8 cellular contexts compared by ENCODE assay signal in genomic region chr9:132354645-132355355, GRCh38. TPM values are rescaled to one million over a fixed set of nuclear protein-coding genes. Genes with fewer than 3 reads are reported as not detected.
A peak's percentile ranks its signal among the peaks of the same experiment; 100 is the strongest.
DNase-seq lines count a peak whose midpoint lies in the region; ATAC-seq, FAIRE-seq and TF ChIP-seq lines count a peak whose summit lies in the region.

TSS of gene SETX (minus strand) at chr9:132354986. CDS start at chr9:132349428, 5,558 bp downstream.

- peak; percentile 88 to 98 (median 96) for DNase-seq in CD4-positive, alpha-beta T cell
- DNase-seq in NCI-H82 (lab: John Stamatoyannopoulos, UW) (peak; percentile 98), dermis blood vessel endothelial cell (peak; percentile 97), HepG2 (ENCODE audit: low spot score) (peak; percentile 94)
- peak; percentile 97 for DNase-seq in activated CD4-positive, alpha-beta T cell treated with anti-CD3 and anti-CD28 coated beads, Interleukin-2, amount 50 U/mL, for 48 hours
- peak; percentile 96 to 97 for DNase-seq in stimulated activated CD4-positive, alpha-beta T cell treated with anti-CD3 and anti-CD28 coated beads, Interleukin-2, amount 100 ng/mL, for 48 hours

- TF ChIP-seq POLR2A in HepG2 (IDR thresholded peaks at IDR 0.05; ENCODE audit: insufficient read depth in 1 of 2, low read depth in 2 of 2, low read length in 2 of 2): peak; percentile 89 to 92

- peak within 1 kb of the TSS; percentile 88 for H3K4me2 ChIP-seq in HepG2 (ENCODE audit: low read depth, low read length)

- H3K36me3 ChIP-seq in HepG2 (replicated peaks in 1 of 2; ENCODE audit: control insufficient read depth in 1 of 2, insufficient read depth in 2 of 2, low read length in 2 of 2): peaks cover 0 to 29% of the 10 kb centered on the region in 2 experiments; a peak in 2 of 5 replicates

- ATAC-seq in CD4-positive, alpha-beta T cell (ENCODE audit: poor library complexity): peak; percentile 82
- ATAC-seq in GM19452 (IDR thresholded peaks at IDR 0.05; ENCODE audit: unreplicated experiment) (peak; percentile 81), HG03575 (IDR thresholded peaks at IDR 0.05; ENCODE audit: extremely low read depth, insufficient number of reproducible peaks, low FRiP score, unreplicated experiment) (peak; percentile 34), HepG2 (peak; percentile 99)

- CTCF ChIA-PET in CD4-positive, alpha-beta T cell (lab: Charles Lee): no interaction called here
- CTCF ChIA-PET in HepG2 (lab: Yijun Ruan, JAX; ENCODE audit: low intra/inter-chr PET ratio, low total read pairs): no interaction called here

- no peak for TF ChIP-seq CTCF in CD4-positive, alpha-beta T cell (IDR thresholded peaks at IDR 0.05)
- no peak for TF ChIP-seq CTCF in HepG2 (CRISPR knock-in tag; IDR thresholded peaks at IDR 0.05)

- intact Hi-C loops in CD4-positive, alpha-beta T cell (cut with DNase I, micrococcal nuclease): loop anchor here (1.0 to 10.0 kb wide), 5 partner anchors 52 to 773 kb away; partner anchors contain the start of genes TSC1 (in 1 of the 2) and TTF1 (in 1 of the 2)
- intact Hi-C loops in HepG2 (cut with micrococcal nuclease; ENCODE audit: unreplicated experiment): no loop called here

- peak within 1 kb of the TSS; percentile 99 for H3K9ac ChIP-seq in HepG2 (ENCODE audit: insufficient read depth, low read depth, low read length)

- peak within 1 kb of the TSS; percentile 91 for H3K27ac Mint-ChIP-seq in CD4-positive, alpha-beta T cell

- peak within 1 kb of the TSS; percentile 96 for H3K27ac ChIP-seq in CD4-positive, alpha-beta T cell (ENCODE audit: low read depth, low read length)
- H3K27ac ChIP-seq in HepG2 (ENCODE audit: extremely low read length, insufficient read depth, low read length): peak within 1 kb of the TSS; percentile 83

- TF ChIP-seq EP300 in HepG2 (IDR thresholded peaks at IDR 0.05; ENCODE audit: low read depth in 2 of 2, low read length in 2 of 2) (no peak), HepG2 (CRISPR knock-in tag; IDR thresholded peaks at IDR 0.05; ENCODE audit: borderline replicate concordance) (no peak)

- no TSS peak for BruUV-seq in HepG2 (replicated peaks; lab: Mats Ljungman, UMichigan)

- H3K36me3 Mint-ChIP-seq in CD4-positive, alpha-beta T cell (ENCODE audit: low read depth): peaks cover 55% of the 10 kb centered on the region

- H3K4me3 Mint-ChIP-seq in CD4-positive, alpha-beta T cell: peak within 1 kb of the TSS; percentile 94

- POLR2A ChIA-PET in CD4-positive, alpha-beta T cell (lab: Charles Lee): interaction anchor here (0.6 to 2.2 kb wide), 25 partner anchors 14 to 1348 kb away, joined by 3 to 11 read pairs (median 3); partner anchors contain the start of genes CFAP77, GTF3C4, GTF3C5 and NUP214
- POLR2A ChIA-PET in HepG2 (lab: Yijun Ruan, JAX): interaction anchor here (0.7 to 1.0 kb wide), 6 partner anchors 8 to 676 kb away, joined by 3 to 7 read pairs (median 4); partner anchors contain the start of gene GTF3C5

- no peaks in the 10 kb centered on the region for H3K9me3 Mint-ChIP-seq in CD4-positive, alpha-beta T cell

- H3K79me2 ChIP-seq in HepG2 (ENCODE audit: insufficient read depth, low read length): peaks cover 38% of the 10 kb centered on the region

- H3K4me3 ChIP-seq in HepG2 (replicated peaks in 1 of 3; ENCODE audit: insufficient read depth in 1 of 3, low read depth in 2 of 3, low read length in 3 of 3): peak within 1 kb of the TSS; percentile 76 to 100 (median 99)

- H4K20me1 ChIP-seq in HepG2 (ENCODE audit: insufficient read depth, low read length): no peaks in the 10 kb centered on the region

- in situ Hi-C loops in HepG2 (cut with HindIII; ENCODE audit: extremely low pct_ligation_motif_present, low pct_unique_long_range_greater_than_20kb): no loop called here

- FAIRE-seq in HepG2 (lab: Jason Lieb, UNC): peak; percentile 89

- H3K27me3 ChIP-seq in CD4-positive, alpha-beta T cell (ENCODE audit: control insufficient read depth, insufficient read depth, low read length): no peaks in the 10 kb centered on the region
- H3K27me3 ChIP-seq in HepG2 (ENCODE audit: control insufficient read depth in 1 of 2, insufficient read depth in 2 of 2, low read length in 2 of 2): no peaks in the 10 kb centered on the region; a peak in 1 of 5 replicates

- H3K4me1 Mint-ChIP-seq in CD4-positive, alpha-beta T cell (ENCODE audit: low read depth): peaks cover 46% of the 10 kb centered on the region

- H2AFZ ChIP-seq in HepG2 (ENCODE audit: low read length): peak within 1 kb of the TSS; percentile 17

- peaks cover 43% of the 10 kb centered on the region for H3K4me1 ChIP-seq in HepG2 (ENCODE audit: insufficient read depth, low read length)

- peak; percentile 44; the same call in 1 of the 2 replicates for TF ChIP-seq RAD21 in HepG2 (CRISPR knock-in tag; IDR thresholded peaks at IDR 0.05)

- H3K9me3 ChIP-seq in CD4-positive, alpha-beta T cell (ENCODE audit: control insufficient read depth, low read length): no peaks in the 10 kb centered on the region
- H3K9me3 ChIP-seq in HepG2 (ENCODE audit: low read length): no peaks in the 10 kb centered on the region

- no peaks in the 10 kb centered on the region for H3K27me3 Mint-ChIP-seq in CD4-positive, alpha-beta T cell

- 2% methylated on average over 7 of the region's 82 CpGs for WGBS in HepG2 (ENCODE audit: low lambda C conversion rate)

TF ChIP-seq in HepG2, 621 proteins besides CTCF, POLR2A, EP300 and RAD21 (continues in another document):
- TF ChIP-seq REL (CRISPR knock-in tag; conservative IDR thresholded peaks at IDR 0.05) (0 out of 2 replicates have a peak, but pooled peaks have one; percentile 25), ZNF839 (CRISPR knock-in tag; IDR thresholded peaks at IDR 0.05; ENCODE audit: borderline replicate concordance) (no peak), STAT6 (CRISPR knock-in tag; IDR thresholded peaks at IDR 0.05; ENCODE audit: borderline replicate concordance) (no peak), ZNF558 (CRISPR knock-in tag; IDR thresholded peaks at IDR 0.05; ENCODE audit: borderline replicate concordance) (peak; percentile 67; the same call in 1 of the 2 replicates)

RNA-seq across cellular contexts. Expression of gene SETX, which starts in this region (rescaled TPM):
- total RNA-seq in CD4-positive, alpha-beta T cell: 10 to 100 TPM; 36.1 to 37.7 TPM
- total RNA-seq in dermis blood vessel endothelial cell (92.7 and 123 TPM in 2 replicates), HepG2 (2016; rRNA removed; fragmentation: Illumina TruSeq; extraction: Trizol) (39.0 and 56.7 TPM in 2 replicates)
- total RNA-seq in HepG2 (2016; cell fraction: cytosol; rRNA removed; fragmentation: Illumina TruSeq; extraction: Trizol; ENCODE audit: low read depth): 8.6 and 9.3 TPM in 2 replicates
- 37.2 and 54.1 TPM in 2 replicates for total RNA-seq in HepG2 (2016; cell fraction: insoluble cytoplasmic fraction; rRNA removed; fragmentation: Illumina TruSeq; extraction: Trizol)
- total RNA-seq in HepG2 (2016; cell fraction: membrane; rRNA removed; fragmentation: Illumina TruSeq; extraction: Trizol): 12.9 and 15.9 TPM in 2 replicates
- total RNA-seq in HepG2 (2016; cell fraction: nucleus; rRNA removed; fragmentation: Illumina TruSeq; extraction: Trizol): 52.9 and 55.1 TPM in 2 replicates
- polyA plus RNA-seq in HepG2 (2011; rRNA removed): 13.1 and 13.2 TPM in 2 replicates
- polyA plus RNA-seq in HepG2 (2011; cell fraction: cytosol; rRNA removed): 7.7 and 11.4 TPM in 2 replicates
- 10.9 and 14.6 TPM in 2 replicates for polyA plus RNA-seq in HepG2 (2011; cell fraction: nucleus; rRNA removed)
- 13.5 and 14.4 TPM in 2 replicates for polyA plus RNA-seq in HepG2 (2012)
- polyA plus RNA-seq in HepG2 (2016; cell fraction: cytosol; fragmentation: Illumina TruSeq; extraction: Trizol; ENCODE audit: low read depth): 0.99 and 1.2 TPM in 2 replicates
- polyA plus RNA-seq in HepG2 (2016; cell fraction: insoluble cytoplasmic fraction; fragmentation: Illumina TruSeq; extraction: Trizol; ENCODE audit: low read depth): 23.6 and 24.0 TPM in 2 replicates
- polyA plus RNA-seq in HepG2 (2016; cell fraction: membrane; fragmentation: Illumina TruSeq; extraction: Trizol; ENCODE audit: low read depth): 3.0 and 3.2 TPM in 2 replicates
- polyA plus RNA-seq in HepG2 (2016; cell fraction: nucleus; fragmentation: Illumina TruSeq; extraction: Trizol; ENCODE audit: insufficient read depth, low read depth): 32.8 and 33.3 TPM in 2 replicates
- 27.4 and 73.8 TPM in 2 replicates for polyA minus RNA-seq in HepG2 (2011; rRNA and poly(A)+ RNA removed; ENCODE audit: low replicate concordance)
- 21.9 and 24.4 TPM in 2 replicates for polyA minus RNA-seq in HepG2 (2011; cell fraction: cytosol; rRNA and poly(A)+ RNA removed)
- 72.6 and 81.2 TPM in 2 replicates for polyA minus RNA-seq in HepG2 (2011; cell fraction: nucleus; rRNA and poly(A)+ RNA removed)

Comparison
In these comparisons a context has a peak if more than half of its experiments do, and no peak if none do; other contexts are left out.
1. Peak in every context shown above with its lines: DNase-seq, ATAC-seq, H3K4me3 ChIP-seq and H3K27ac ChIP-seq.
2. ATAC-seq: peak in every context shown above with its lines; median percentile 99 in HepG2; 82 in CD4-positive, alpha-beta T cell; 81 in GM19452; 34 in HG03575.